18 cellular contexts compared by ENCODE assay signal in the genomic region with DNA sequence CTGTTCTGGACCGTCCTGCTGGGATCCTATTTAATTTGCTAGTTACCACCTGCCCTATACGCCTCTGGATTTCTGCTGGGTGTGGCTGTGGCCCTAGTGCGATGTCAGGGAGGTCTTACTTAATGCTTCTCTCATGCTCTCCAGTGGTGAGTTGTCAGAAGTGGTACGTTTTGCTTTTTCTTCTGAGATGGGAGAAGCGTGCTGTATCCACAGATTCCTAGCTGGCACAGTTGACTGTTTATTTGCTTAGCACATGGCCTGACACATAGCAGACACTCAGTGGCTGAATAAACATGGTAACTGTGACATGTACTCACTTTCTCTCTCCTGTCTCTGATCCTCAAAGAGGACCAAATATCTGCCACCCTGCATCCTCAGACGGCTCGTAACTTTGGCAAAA.
DNase-seq lines count a peak whose midpoint lies in the region; ATAC-seq and TF ChIP-seq lines count a peak whose summit lies in the region.
"Had no signal": no experiment of that assay in that cellular context is flagged by ENCODE, and none has a peak within 500 bp of the region (broad histone marks: within the 10 kb centered on the region; RNA-seq: fewer than 3 reads in every experiment).

No MANE protein-coding gene starts in this region.

- H3K9me3 Mint-ChIP-seq in chondrocyte (ENCODE audit: low read depth): no peaks in the 10 kb centered on the region
- no peaks in the 10 kb centered on the region for H3K9me3 Mint-ChIP-seq in progenitor cell of endocrine pancreas (ENCODE audit: low read depth)
- H3K9me3 Mint-ChIP-seq in activated naive CD4-positive, alpha-beta T cell treated with anti-CD3 and anti-CD28 coated beads, Interleukin-2, amount 10 ng/mL, durations not matched to agents 7 days and 5 days: no peaks in the 10 kb centered on the region

- no peak overlapping the region for H3K27ac Mint-ChIP-seq in chondrocyte (ENCODE audit: unreplicated experiment)
- H3K27ac Mint-ChIP-seq in progenitor cell of endocrine pancreas: peak overlapping the region; percentile 85
- no peak overlapping the region for H3K27ac Mint-ChIP-seq in activated naive CD4-positive, alpha-beta T cell treated with anti-CD3 and anti-CD28 coated beads, Interleukin-2, amount 10 ng/mL, durations not matched to agents 7 days and 5 days
- H3K27ac Mint-ChIP-seq: activated naive CD8-positive, alpha-beta T cell had no signal

- TF ChIP-seq CTCF in chondrocyte (IDR thresholded peaks at IDR 0.05) (peak; percentile 22), progenitor cell of endocrine pancreas (IDR thresholded peaks at IDR 0.05; ENCODE audit: unreplicated experiment) (no peak)

- no peaks in the 10 kb centered on the region for H3K27me3 Mint-ChIP-seq in chondrocyte (ENCODE audit: low read depth)
- H3K27me3 Mint-ChIP-seq in progenitor cell of endocrine pancreas: peaks cover 2% of the 10 kb centered on the region
- peaks cover 10% of the 10 kb centered on the region for H3K27me3 Mint-ChIP-seq in activated naive CD4-positive, alpha-beta T cell treated with anti-CD3 and anti-CD28 coated beads, Interleukin-2, amount 10 ng/mL, durations not matched to agents 7 days and 5 days
- H3K27me3 Mint-ChIP-seq: activated naive CD8-positive, alpha-beta T cell had no signal

- H3K4me1 Mint-ChIP-seq in chondrocyte (ENCODE audit: low read depth): peaks cover 37% of the 10 kb centered on the region
- H3K4me1 Mint-ChIP-seq in progenitor cell of endocrine pancreas (ENCODE audit: low read depth): peaks cover 18% of the 10 kb centered on the region
- no peaks in the 10 kb centered on the region for H3K4me1 Mint-ChIP-seq in activated naive CD4-positive, alpha-beta T cell treated with anti-CD3 and anti-CD28 coated beads, Interleukin-2, amount 10 ng/mL, durations not matched to agents 7 days and 5 days

- DNase-seq in DMS53 treated with DMSO at 0.1 percent for 48 hours (lab: John Stamatoyannopoulos, UW; ENCODE audit: unreplicated experiment): peak; percentile 19
- DNase-seq in NCI-H1092 treated with DMSO at 0.1 percent for 48 hours (lab: John Stamatoyannopoulos, UW): peak; percentile 19
- DNase-seq in chondrocyte (ENCODE audit: low spot score): no peak
- DNase-seq in progenitor cell of endocrine pancreas (ENCODE audit: low spot score, unreplicated experiment): no peak
- DNase-seq in activated naive CD4-positive, alpha-beta T cell treated with anti-CD3 and anti-CD28 coated beads, Interleukin-2, amount 10 ng/mL, durations not matched to agents 7 days and 5 days: no peak
- DNase-seq: activated CD4-positive, alpha-beta T cell treated with anti-CD3 and anti-CD28 coated beads, Interleukin-2, amount 50 U/mL, for 4 hours; activated T-cell treated with anti-CD3 and anti-CD28 coated beads for 4 hours; brain microvascular endothelial cell; GDM1; Kasumi-1; NCI-H1436; pancreas; stimulated activated CD4-positive, alpha-beta T cell treated with anti-CD3 and anti-CD28 coated beads, Interleukin-4, amount 100 ng/mL, for 1 hour; SW 1271 had no signal

- H3K4me3 Mint-ChIP-seq in chondrocyte (ENCODE audit: unreplicated experiment): no peak overlapping the region
- no peak overlapping the region for H3K4me3 Mint-ChIP-seq in progenitor cell of endocrine pancreas (ENCODE audit: low read depth)
- H3K4me3 Mint-ChIP-seq in activated naive CD4-positive, alpha-beta T cell treated with anti-CD3 and anti-CD28 coated beads, Interleukin-2, amount 10 ng/mL, durations not matched to agents 7 days and 5 days: no peak overlapping the region
- H3K4me3 Mint-ChIP-seq: activated naive CD8-positive, alpha-beta T cell had no signal

- CTCF ChIA-PET in activated naive CD4-positive, alpha-beta T cell treated with anti-CD3 and anti-CD28 coated beads, Interleukin-2, amount 10 ng/mL, durations not matched to agents 7 days and 5 days (lab: Charles Lee): no interaction called here

- H3K36me3 Mint-ChIP-seq in chondrocyte (ENCODE audit: low read depth): peaks cover 2% of the 10 kb centered on the region
- H3K36me3 Mint-ChIP-seq in progenitor cell of endocrine pancreas (ENCODE audit: insufficient read depth): no peaks in the 10 kb centered on the region
- no peaks in the 10 kb centered on the region for H3K36me3 Mint-ChIP-seq in activated naive CD4-positive, alpha-beta T cell treated with anti-CD3 and anti-CD28 coated beads, Interleukin-2, amount 10 ng/mL, durations not matched to agents 7 days and 5 days
- H3K36me3 Mint-ChIP-seq: activated naive CD8-positive, alpha-beta T cell had no signal

- ATAC-seq in HG03039 (IDR thresholded peaks at IDR 0.05; ENCODE audit: unreplicated experiment) (no peak), GM21367 (IDR thresholded peaks at IDR 0.05; ENCODE audit: unreplicated experiment) (no peak), GM21786 (IDR thresholded peaks at IDR 0.05; ENCODE audit: unreplicated experiment) (no peak)

Comparison
In these comparisons a context has a peak if more than half of its experiments do, and no peak if none do; other contexts are left out.
1. DNase-seq: peak in DMS53 treated with DMSO at 0.1 percent for 48 hours (single experiment) and NCI-H1092 treated with DMSO at 0.1 percent for 48 hours (single experiment); none in chondrocyte (single experiment), progenitor cell of endocrine pancreas (single experiment) and activated naive CD4-positive, alpha-beta T cell treated with anti-CD3 and anti-CD28 coated beads, Interleukin-2, amount 10 ng/mL, durations not matched to agents 7 days and 5 days (single experiment).